ENCODE assay signal across 1 cellular context in genomic region chr1:192592493-192592892, GRCh38.
TF ChIP-seq lines count a peak whose summit lies in the region.

No MANE protein-coding gene starts in this region.

TF ChIP-seq in GM12878, 131 proteins besides CTCF, POLR2A, EP300 and RAD21:
- TF ChIP-seq IKZF1 (conservative IDR thresholded peaks at IDR 0.05) (0 out of 2 replicates have a peak, but pooled peaks have one; percentile 10), CBX5 (IDR thresholded peaks at IDR 0.05; ENCODE audit: low read depth) (no peak), KAT2A (conservative IDR thresholded peaks at IDR 0.05; ENCODE audit: control insufficient read depth, low read depth, low read length) (no peak)
